Comparison of ENCODE assay signal across 17 cellular contexts in genomic region chr5:78992136-78992535, GRCh38.
"Had no signal": no experiment of that assay in that cellular context is flagged by ENCODE, and none has a peak within 500 bp of the region (broad histone marks: within the 10 kb centered on the region; RNA-seq: fewer than 3 reads in every experiment).

No MANE protein-coding gene starts in this region.

- DNase-seq: islet precursor cell; left ventricle myocardium inferior; mesendoderm; naive B cell; natural killer cell; nephron progenitor cell; occipital lobe; right lobe of liver; stimulated activated CD4-positive, alpha-beta T cell treated with anti-CD3 and anti-CD28 coated beads, Interleukin-1b, Interleukin-23, amount 100 ng/mL, for 48 hours; stimulated activated CD4-positive, alpha-beta T cell treated with anti-CD3 and anti-CD28 coated beads, Interleukin-2, amount 100 ng/mL, for 48 hours; stimulated activated naive B cell treated with anti-CD40 and anti-IgM and Interleukin-4, amounts not matched to agents 10 μg/mL and 1 μg/mL and 100 μg/mL, for 72 hours; stimulated activated naive CD8-positive, alpha-beta T cell treated with anti-CD3 and anti-CD28 coated beads, Interleukin-15, Interleukin-2, amounts not matched to agents 100 U/mL and 50 U/mL, for 24 hours; stomach; testis; thyroid gland; transverse colon; upper lobe of left lung had no signal

- ATAC-seq: natural killer cell; right lobe of liver; stimulated activated naive CD8-positive, alpha-beta T cell treated with anti-CD3 and anti-CD28 coated beads, Interleukin-15, Interleukin-2, amounts not matched to agents 100 U/mL and 50 U/mL, for 24 hours had no signal
